Comparison of ENCODE assay signal across 1 cellular context in the genomic region with DNA sequence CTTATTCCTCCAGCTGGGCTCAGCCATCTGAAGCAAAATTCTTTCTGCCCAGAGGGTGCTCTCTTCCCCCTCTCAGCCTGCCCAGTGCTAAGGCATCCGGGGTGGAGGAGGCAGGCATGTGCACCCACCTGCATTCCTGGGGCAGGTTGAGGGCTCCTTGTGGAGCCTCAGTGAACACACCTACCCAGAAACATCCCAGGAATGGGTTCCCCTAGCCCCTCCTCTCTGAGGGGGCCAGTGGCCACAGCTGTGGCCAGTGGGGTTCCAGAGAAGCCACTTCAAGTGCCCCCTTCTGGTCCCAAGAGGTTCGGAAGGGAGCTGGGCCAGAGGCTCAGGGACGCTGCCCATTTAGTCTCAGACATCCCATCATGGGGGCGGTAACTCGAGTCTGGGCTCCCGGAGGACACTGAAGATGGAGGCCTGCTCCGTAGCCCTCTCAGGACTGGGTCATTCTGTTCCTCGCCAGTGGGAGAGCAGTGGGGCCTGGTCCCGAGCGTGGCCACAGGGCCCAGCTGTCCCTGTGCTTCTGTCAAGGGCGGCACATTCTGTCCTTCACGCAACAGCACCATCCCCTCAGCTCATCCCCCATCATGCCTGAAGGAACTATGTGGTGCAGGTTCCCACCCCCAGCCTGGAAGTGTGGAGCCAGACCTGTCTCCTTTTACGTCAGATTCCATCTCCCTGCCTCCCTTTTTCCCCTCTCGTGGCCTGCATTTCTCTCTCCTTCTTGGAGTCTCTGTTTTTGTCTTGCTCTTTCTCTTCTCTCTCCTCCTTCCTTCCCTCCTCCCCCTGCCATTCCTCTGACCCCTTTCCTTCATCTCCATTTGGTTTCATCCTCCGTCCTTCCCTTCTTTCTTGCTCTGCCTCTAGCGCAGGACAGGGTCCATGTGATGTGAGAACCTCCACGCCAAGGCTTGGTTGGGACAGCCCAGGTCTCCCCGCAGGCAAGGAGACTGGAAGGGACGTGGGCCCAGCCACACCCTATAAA.
TF ChIP-seq lines count a peak whose summit lies in the region.

No MANE protein-coding gene starts in this region.

TF ChIP-seq in H1, 55 proteins besides CTCF, POLR2A, EP300 and RAD21:
- TF ChIP-seq SIX5 (IDR thresholded peaks at IDR 0.05; ENCODE audit: low read depth, low read length) (no peak), TEAD4 (IDR thresholded peaks at IDR 0.05; ENCODE audit: low read depth, low read length) (peak; percentile 37; the same call in 1 of the 2 replicates), SUZ12 (IDR thresholded peaks at IDR 0.05; ENCODE audit: low read length) (no peak)
